1 cellular context compared by ENCODE assay signal in the genomic region with DNA sequence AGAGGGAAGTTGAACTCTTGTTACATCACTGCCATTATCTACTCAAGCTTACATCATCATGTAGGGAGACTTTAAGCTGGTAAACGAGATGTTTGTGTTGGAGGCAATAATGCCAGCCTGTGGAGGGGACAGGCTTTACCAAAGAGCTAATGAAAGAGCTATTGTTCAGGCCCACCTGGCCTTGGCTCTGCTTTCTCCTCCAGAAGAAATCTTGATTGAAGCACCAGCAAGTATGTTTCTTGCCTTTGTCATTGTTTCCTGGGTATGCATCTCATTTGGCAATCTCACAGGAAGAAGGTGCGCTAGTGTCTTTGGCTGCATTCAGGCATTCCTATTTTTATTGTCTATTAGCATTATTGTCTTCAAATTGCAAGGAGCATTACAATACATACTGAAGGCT.
A peak's percentile ranks its signal among the peaks of the same experiment; 100 is the strongest.
TF ChIP-seq lines count a peak whose summit lies in the region.

No MANE protein-coding gene starts in this region.

TF ChIP-seq in endothelial cell of umbilical vein, 7 proteins besides CTCF, POLR2A, EP300 and RAD21:
- TF ChIP-seq GATA2 (IDR thresholded peaks at IDR 0.05; ENCODE audit: insufficient read depth, insufficient read length, low read depth, low read length) (peak; percentile 75), EZH2 (IDR thresholded peaks at IDR 0.05; ENCODE audit: borderline replicate concordance, low read depth, low read length, severe bottlenecking) (no peak), MYC (IDR thresholded peaks at IDR 0.05; ENCODE audit: low read depth, low read length) (no peak), JUN (IDR thresholded peaks at IDR 0.05; ENCODE audit: borderline replicate concordance, insufficient read depth, insufficient read length, low read depth) (no peak), POLR2AphosphoS5 (IDR thresholded peaks at IDR 0.05; ENCODE audit: insufficient read depth, low read depth, low read length) (no peak), FOS (IDR thresholded peaks at IDR 0.05; ENCODE audit: borderline replicate concordance, insufficient read depth, low read length) (no peak)
- TF ChIP-seq, protein P1, sequence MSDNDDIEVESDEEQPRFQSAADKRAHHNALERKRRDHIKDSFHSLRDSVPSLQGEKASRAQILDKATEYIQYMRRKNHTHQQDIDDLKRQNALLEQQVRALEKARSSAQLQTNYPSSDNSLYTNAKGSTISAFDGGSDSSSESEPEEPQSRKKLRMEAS (IDR thresholded peaks at IDR 0.05; ENCODE audit: insufficient read depth, insufficient read length): no peak
TF ChIP-seq in endothelial cell of umbilical vein: peak in this region for 1.
